1 cellular context compared by ENCODE assay signal in genomic region chr1:169487561-169487960, GRCh38.
TF ChIP-seq lines count a peak whose summit lies in the region.

No MANE protein-coding gene starts in this region.

TF ChIP-seq in GM23338, 12 proteins besides CTCF, POLR2A, EP300 and RAD21:
- no peak for TF ChIP-seq ZNF462 (CRISPR knock-in tag; IDR thresholded peaks at IDR 0.05)
- TF ChIP-seq CREB1 (CRISPR knock-in tag; IDR thresholded peaks at IDR 0.05; ENCODE audit: low read depth): no peak
- no peak for TF ChIP-seq NANOG (IDR thresholded peaks at IDR 0.05; ENCODE audit: borderline replicate concordance)
